In the genomic region with DNA sequence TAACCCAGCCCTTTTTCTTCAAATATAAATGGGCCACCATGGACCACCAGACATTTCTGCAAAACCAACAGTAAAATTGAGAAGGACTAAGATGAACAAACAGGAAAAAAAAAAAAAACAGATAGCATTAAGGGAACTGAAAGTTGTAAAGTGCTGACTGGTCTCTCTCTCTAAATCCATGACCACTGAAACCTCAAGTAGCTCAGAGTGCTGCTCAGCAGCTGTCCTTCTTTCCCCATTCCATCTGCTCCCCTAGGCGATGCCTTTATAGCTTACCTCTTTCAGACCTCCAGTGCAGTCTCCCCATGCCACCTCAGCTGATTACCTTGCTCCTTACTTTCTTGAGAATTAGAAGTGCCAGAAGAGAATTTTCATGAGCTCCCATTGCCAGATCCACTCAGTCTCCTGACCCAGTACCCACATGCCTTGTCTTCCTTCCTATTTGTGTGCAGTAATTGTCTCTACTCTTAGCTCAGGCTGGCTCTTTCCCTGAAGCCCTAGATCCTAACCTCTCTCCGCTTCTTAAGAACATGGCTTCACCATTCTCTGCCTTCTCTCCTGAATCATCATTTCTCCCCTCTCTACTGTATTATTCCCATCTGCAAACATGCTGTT, we compare ENCODE assay signal across 9 cellular contexts. TPM values are rescaled to one million over a fixed set of nuclear protein-coding genes. Genes with fewer than 3 reads are reported as not detected.
DNase-seq lines count a peak whose midpoint lies in the region; ATAC-seq lines count a peak whose summit lies in the region.
"Had no signal": no experiment of that assay in that cellular context is flagged by ENCODE, and none has a peak within 500 bp of the region (broad histone marks: within the 10 kb centered on the region; RNA-seq: fewer than 3 reads in every experiment).

No MANE protein-coding gene starts in this region.

- DNase-seq in Jurkat, Clone E6-1 (ENCODE audit: low read depth, low spot score), result peak; percentile 46
- no peak for DNase-seq in DMS53 treated with DMSO at 0.1 percent for 48 hours (lab: John Stamatoyannopoulos, UW; ENCODE audit: unreplicated experiment)
- DNase-seq in dermis blood vessel endothelial cell, result no peak
- DNase-seq in NCI-H345 (lab: John Stamatoyannopoulos, UW), result no peak
- no peak for DNase-seq in stimulated activated CD8-positive, alpha-beta memory T cell treated with anti-CD3 and anti-CD28 coated beads, Interleukin-4, amount 100 ng/mL, for 48 hours

- H3K27me3 ChIP-seq in layer of hippocampus (ENCODE audit: control insufficient read depth, insufficient read depth, low read length), result no peaks in the 10 kb centered on the region

- H3K27ac ChIP-seq in layer of hippocampus (ENCODE audit: low read depth, low read length), result peak overlapping the region; percentile 58

- peak; percentile 89 for ATAC-seq in GM18519 (IDR thresholded peaks at IDR 0.05; ENCODE audit: low FRiP score, unreplicated experiment)
- peak; percentile 97 for ATAC-seq in GM21717 (IDR thresholded peaks at IDR 0.05; ENCODE audit: unreplicated experiment)

- H3K4me3 ChIP-seq in Jurkat, Clone E6-1 (ENCODE audit: low read length), result no peak overlapping the region

RNA-seq across cellular contexts. Expression of a gene that starts 23.9 kb away (rescaled TPM):
- polyA plus RNA-seq in Jurkat, Clone E6-1 (2012; ENCODE audit: insufficient read depth, insufficient read length), result not detected
- not detected in 2 replicates for total RNA-seq in dermis blood vessel endothelial cell
- total RNA-seq: glomerular endothelial cell had no signal
